9 cellular contexts compared by ENCODE assay signal in genomic region chr7:66146701-66147100, GRCh38. TPM values are rescaled to one million over a fixed set of nuclear protein-coding genes. Genes with fewer than 3 reads are reported as not detected.
DNase-seq lines count a peak whose midpoint lies in the region; ATAC-seq and TF ChIP-seq lines count a peak whose summit lies in the region.
"Had no signal": no experiment of that assay in that cellular context is flagged by ENCODE, and none has a peak within 500 bp of the region (broad histone marks: within the 10 kb centered on the region; RNA-seq: fewer than 3 reads in every experiment).

No MANE protein-coding gene starts in this region.

- no peaks in the 10 kb centered on the region for H3K9me3 Mint-ChIP-seq in natural killer cell treated with Interleukin-12 subunit alpha and Interleukin-12 subunit beta and Interleukin-15 and Interleukin-18, amount 100 ng/mL, for 72 hours

- H3K27me3 Mint-ChIP-seq in natural killer cell treated with Interleukin-12 subunit alpha and Interleukin-12 subunit beta and Interleukin-15 and Interleukin-18, amount 100 ng/mL, for 72 hours, result no peaks in the 10 kb centered on the region

- peak overlapping the region; percentile 98 for H3K27ac Mint-ChIP-seq in natural killer cell treated with Interleukin-12 subunit alpha and Interleukin-12 subunit beta and Interleukin-15 and Interleukin-18, amount 100 ng/mL, for 72 hours

- no peak for TF ChIP-seq CTCF in cardiac fibroblast (IDR thresholded peaks at IDR 0.05; ENCODE audit: low read depth, low read length)

- H3K4me3 ChIP-seq in cardiac fibroblast (replicated peaks in 1 of 2; ENCODE audit: low read depth in 2 of 2, low read length in 2 of 2), result no peak overlapping the region

- H3K4me1 Mint-ChIP-seq in natural killer cell treated with Interleukin-12 subunit alpha and Interleukin-12 subunit beta and Interleukin-15 and Interleukin-18, amount 100 ng/mL, for 72 hours (ENCODE audit: low read depth in 2 of 2), result peaks cover 36 to 40% of the 10 kb centered on the region in 2 donors

- ATAC-seq in natural killer cell treated with Interleukin-12 subunit alpha and Interleukin-12 subunit beta and Interleukin-15 and Interleukin-18, amount 100 ng/mL, for 72 hours, result no peak
- ATAC-seq in HG02938 (IDR thresholded peaks at IDR 0.05; ENCODE audit: unreplicated experiment), result no peak

- H3K4me3 Mint-ChIP-seq in natural killer cell treated with Interleukin-12 subunit alpha and Interleukin-12 subunit beta and Interleukin-15 and Interleukin-18, amount 100 ng/mL, for 72 hours, result peak overlapping the region; percentile 16

- DNase-seq in DMS 273 (lab: John Stamatoyannopoulos, UW; ENCODE audit: unreplicated experiment) (peak; percentile 87), NCI-H2171 treated with DMSO at 0.1 percent for 48 hours (lab: John Stamatoyannopoulos, UW) (peak; percentile 97), cardiac fibroblast (ENCODE audit: low read depth in 2 of 2) (peak; percentile 13 to 33), SHP77 (lab: John Stamatoyannopoulos, UW) (no peak), hypothalamus (lab: John Stamatoyannopoulos, UW) (no peak), HuH-7.5 (ENCODE audit: low spot score) (no peak)
- no peak for DNase-seq in natural killer cell treated with Interleukin-12 subunit alpha and Interleukin-12 subunit beta and Interleukin-15 and Interleukin-18, amount 100 ng/mL, for 72 hours (ENCODE audit: low spot score)
- DNase-seq: T1000 had no signal

- peaks cover 36% of the 10 kb centered on the region for H3K36me3 Mint-ChIP-seq in natural killer cell treated with Interleukin-12 subunit alpha and Interleukin-12 subunit beta and Interleukin-15 and Interleukin-18, amount 100 ng/mL, for 72 hours

RNA-seq across cellular contexts. Expression of gene CRCP, which starts 32.1 kb away (rescaled TPM):
- 10 to 100 TPM; 45.8 to 54.7 TPM for total RNA-seq in natural killer cell treated with Interleukin-12 subunit alpha and Interleukin-12 subunit beta and Interleukin-15 and Interleukin-18, amount 100 ng/mL, for 72 hours

RNA-seq across cellular contexts. Expression of gene TPST1, which starts 58.4 kb away (rescaled TPM):
- total RNA-seq in natural killer cell treated with Interleukin-12 subunit alpha and Interleukin-12 subunit beta and Interleukin-15 and Interleukin-18, amount 100 ng/mL, for 72 hours, result 1 to 10 TPM; 4.2 to 4.6 TPM

Comparison
In these comparisons a context has a peak if more than half of its experiments do, and no peak if none do; other contexts are left out.
1. DNase-seq: peak in DMS 273 (single experiment), NCI-H2171 treated with DMSO at 0.1 percent for 48 hours (single experiment) and cardiac fibroblast (2 of 2); none in natural killer cell treated with Interleukin-12 subunit alpha and Interleukin-12 subunit beta and Interleukin-15 and Interleukin-18, amount 100 ng/mL, for 72 hours (single experiment), SHP77 (0 of 2), hypothalamus (0 of 51) and HuH-7.5 (single experiment).